9 cellular contexts compared by ENCODE assay signal in genomic region chr7:127383123-127383835, GRCh38. TPM values are rescaled to one million over a fixed set of nuclear protein-coding genes. Genes with fewer than 3 reads are reported as not detected.
DNase-seq lines count a peak whose midpoint lies in the region; ATAC-seq, FAIRE-seq and TF ChIP-seq lines count a peak whose summit lies in the region.
"Had no signal": no experiment of that assay in that cellular context is flagged by ENCODE, and none has a peak within 500 bp of the region (broad histone marks: within the 10 kb centered on the region; RNA-seq: fewer than 3 reads in every experiment).

No MANE protein-coding gene starts in this region.

- H3K4me2 ChIP-seq in PC-3 (ENCODE audit: low read length) (no peak overlapping the region), endothelial cell of umbilical vein (ENCODE audit: insufficient read depth, low read length) (no peak overlapping the region)

- H3K4me3 ChIP-seq in PC-3 (ENCODE audit: low read length) (no peak overlapping the region), endothelial cell of umbilical vein (replicated peaks in 1 of 3; ENCODE audit: insufficient read depth in 1 of 3, low read depth in 1 of 3, low read length in 3 of 3) (no peak overlapping the region), psoas muscle (no peak overlapping the region)

- H3K27me3 ChIP-seq in PC-3 (ENCODE audit: low read length) (no peaks in the 10 kb centered on the region), endothelial cell of umbilical vein (ENCODE audit: control insufficient read depth in 2 of 2, insufficient read depth in 2 of 2, low read length in 2 of 2) (no peaks in the 10 kb centered on the region), psoas muscle (ENCODE audit: insufficient read depth in 3 of 3, low read length in 2 of 3) (no peaks in the 10 kb centered on the region)

- H3K36me3 ChIP-seq in PC-3 (ENCODE audit: low read depth, low read length) = peaks cover 25% of the 10 kb centered on the region
- peaks cover 4 to 5% of the 10 kb centered on the region in 2 experiments for H3K36me3 ChIP-seq in endothelial cell of umbilical vein (ENCODE audit: control insufficient read depth in 2 of 2, extremely low read depth in 1 of 2, insufficient read depth in 2 of 2, low read length in 2 of 2)
- peaks cover 2 to 37% of the 10 kb centered on the region in 2 donors for H3K36me3 ChIP-seq in psoas muscle (ENCODE audit: insufficient read depth in 1 of 2, low read depth in 1 of 2)

- H3F3A ChIP-seq in PC-3 (ENCODE audit: low read length, unreplicated experiment) = no peaks in the 10 kb centered on the region

- H3K4me1 ChIP-seq in PC-3 (ENCODE audit: insufficient read depth, low read length) = no peaks in the 10 kb centered on the region
- H3K4me1 ChIP-seq in endothelial cell of umbilical vein (ENCODE audit: control insufficient read depth, extremely low read depth, insufficient read depth, low read length) = peaks cover 2% of the 10 kb centered on the region
- H3K4me1 ChIP-seq in psoas muscle = peaks cover 19% of the 10 kb centered on the region

- no peaks in the 10 kb centered on the region for H3K9me1 ChIP-seq in endothelial cell of umbilical vein (replicated peaks; ENCODE audit: control insufficient read depth, extremely low read depth, insufficient read depth, low read length)

- H3K9me2 ChIP-seq in PC-3 (replicated peaks; ENCODE audit: low read length) = no peaks in the 10 kb centered on the region

- BruUV-seq in PC-3 (replicated peaks; lab: Mats Ljungman, UMichigan) (no TSS peak), endothelial cell of umbilical vein (replicated peaks; lab: Mats Ljungman, UMichigan) (no TSS peak)

- dilution Hi-C loops in endothelial cell of umbilical vein (cut with MboI; ENCODE audit: extremely low pct_ligation_motif_present, low sequenced_read_pairs) = no loop called here

- 30 to 49% (median 36%) methylated on average over 1 of the region's 1 CpG for WGBS in psoas muscle, 3 donors

- H3K9ac ChIP-seq in PC-3 (ENCODE audit: low read length) = no peak overlapping the region
- H3K9ac ChIP-seq in endothelial cell of umbilical vein (replicated peaks; ENCODE audit: extremely low read depth, insufficient read depth, low read length) = no peak overlapping the region

- H3K27ac ChIP-seq in PC-3 (ENCODE audit: low read length) (no peak overlapping the region), endothelial cell of umbilical vein (ENCODE audit: insufficient read depth, low read depth, low read length) (no peak overlapping the region), psoas muscle (no peak overlapping the region)

- DNase-seq in H54 (ENCODE audit: insufficient read length, low spot score) (no peak), PC-3 (peak; percentile 16), endothelial cell of umbilical vein (ENCODE audit: low read depth, low spot score) (peak; percentile 9), psoas muscle (no peak), HEK293T (ENCODE audit: extremely low spot score) (no peak), ureter (ENCODE audit: low spot score) (no peak)
- DNase-seq: cerebellar nuclear complex, NCI-H1436 treated with DMSO at 0.1 percent for 48 hours had no signal

- CTCF ChIA-PET in PC-3 (lab: Charles Lee) = no interaction called here
- CTCF ChIA-PET in endothelial cell of umbilical vein (lab: Charles Lee) = interaction anchor here (0.7 kb wide), 1 partner anchor 15 kb away, joined by 4 read pairs; no protein-coding TSS in a partner anchor
- CTCF ChIA-PET in HEK293T (lab: Yijun Ruan, JAX) = no interaction called here

- no peak for TF ChIP-seq CTCF in PC-3 (conservative IDR thresholded peaks at IDR 0.05; ENCODE audit: low read depth, low read length)
- TF ChIP-seq CTCF in endothelial cell of umbilical vein (IDR thresholded peaks at IDR 0.05; ENCODE audit: extremely low read depth in 1 of 2, insufficient read depth in 1 of 2, low read depth in 1 of 2, low read length in 2 of 2) = no peak
- no peak for TF ChIP-seq CTCF in psoas muscle (IDR thresholded peaks at IDR 0.05)

- intact Hi-C loops in PC-3 (cut with micrococcal nuclease) (no loop called here), endothelial cell of umbilical vein (cut with micrococcal nuclease) (no loop called here), psoas muscle (cut with DNase I) (no loop called here)

- H3K9me3 ChIP-seq in PC-3 (ENCODE audit: low read length) = no peaks in the 10 kb centered on the region
- no peaks in the 10 kb centered on the region for H3K9me3 ChIP-seq in endothelial cell of umbilical vein (replicated peaks; ENCODE audit: control insufficient read depth, insufficient read depth, low read length)
- no peaks in the 10 kb centered on the region for H3K9me3 ChIP-seq in psoas muscle

- POLR2A ChIA-PET in PC-3 (lab: Charles Lee; ENCODE audit: unreplicated experiment) = interaction anchor here (0.5 kb wide), 1 partner anchor 45 kb away, joined by 3 read pairs; no protein-coding TSS in a partner anchor
- POLR2A ChIA-PET in endothelial cell of umbilical vein (lab: Charles Lee) = interaction anchor here (0.7 kb wide), 1 partner anchor 9 kb away, joined by 3 read pairs; no protein-coding TSS in a partner anchor
- POLR2A ChIA-PET in HEK293T (lab: Yijun Ruan, JAX) = interaction anchor here (1.0 to 1.8 kb wide), 2 partner anchors 9 to 10 kb away, joined by 6 read pairs; partner anchors contain the start of gene ZNF800

- H4K20me1 ChIP-seq in PC-3 (ENCODE audit: low read length) = peaks cover 10% of the 10 kb centered on the region; the same call in 1 of the 2 replicates
- peaks cover 2% of the 10 kb centered on the region for H4K20me1 ChIP-seq in endothelial cell of umbilical vein (replicated peaks; ENCODE audit: control insufficient read depth, extremely low read depth, insufficient read depth, low read length)

- no peak for TF ChIP-seq POLR2A in H54 (IDR thresholded peaks at IDR 0.05; ENCODE audit: low read depth, low read length)
- no peak for TF ChIP-seq POLR2A in endothelial cell of umbilical vein (IDR thresholded peaks at IDR 0.05; ENCODE audit: low read depth, low read length)

- ATAC-seq in PC-3 = peak; percentile 49
- peak; percentile 55 to 75 (median 68) for ATAC-seq in psoas muscle
- no peak for ATAC-seq in GM18858 (IDR thresholded peaks at IDR 0.05; ENCODE audit: unreplicated experiment)

- H3K79me2 ChIP-seq in PC-3 (ENCODE audit: low read length) (peaks cover 87% of the 10 kb centered on the region), endothelial cell of umbilical vein (ENCODE audit: control insufficient read depth, insufficient read depth, low read length) (peaks cover 90% of the 10 kb centered on the region)

- no peak overlapping the region for H2AFZ ChIP-seq in PC-3 (ENCODE audit: low read length)
- H2AFZ ChIP-seq in endothelial cell of umbilical vein (ENCODE audit: low read depth, low read length) = no peak overlapping the region

- FAIRE-seq in H54 (lab: Jason Lieb, UNC) (peak; percentile 96), endothelial cell of umbilical vein (lab: Jason Lieb, UNC) (peak; percentile 48)

TF ChIP-seq in endothelial cell of umbilical vein, 7 proteins besides CTCF, POLR2A, EP300 and RAD21:
- TF ChIP-seq FOS (IDR thresholded peaks at IDR 0.05; ENCODE audit: borderline replicate concordance, insufficient read depth, low read length) (peak; percentile 22), JUN (IDR thresholded peaks at IDR 0.05; ENCODE audit: borderline replicate concordance, insufficient read depth, insufficient read length, low read depth) (peak; percentile 52), POLR2AphosphoS5 (IDR thresholded peaks at IDR 0.05; ENCODE audit: insufficient read depth, low read depth, low read length) (no peak)
TF ChIP-seq in endothelial cell of umbilical vein: peak in this region for 2.

TF ChIP-seq in HEK293T, 16 proteins besides CTCF, POLR2A, EP300 and RAD21:
- TF ChIP-seq L3MBTL2 (conservative IDR thresholded peaks at IDR 0.05) (no peak), ELF4 (IDR thresholded peaks at IDR 0.05) (no peak), LEF1 (IDR thresholded peaks at IDR 0.05; ENCODE audit: borderline replicate concordance) (no peak), SP1 (IDR thresholded peaks at IDR 0.05) (no peak), CTBP1 (IDR thresholded peaks at IDR 0.05; ENCODE audit: borderline replicate concordance) (no peak), FOXA1 (IDR thresholded peaks at IDR 0.05) (no peak), SUZ12 (IDR thresholded peaks at IDR 0.05) (no peak), BHLHE40 (IDR thresholded peaks at IDR 0.05; ENCODE audit: borderline replicate concordance) (no peak), ZNF384 (IDR thresholded peaks at IDR 0.05) (no peak), FOXK2 (IDR thresholded peaks at IDR 0.05) (no peak), NFRKB (IDR thresholded peaks at IDR 0.05) (no peak), HDGF (IDR thresholded peaks at IDR 0.05; ENCODE audit: borderline replicate concordance) (no peak), ARNT (IDR thresholded peaks at IDR 0.05) (no peak), FOXM1 (IDR thresholded peaks at IDR 0.05; ENCODE audit: borderline replicate concordance) (no peak)
- TF ChIP-seq, protein P1, sequence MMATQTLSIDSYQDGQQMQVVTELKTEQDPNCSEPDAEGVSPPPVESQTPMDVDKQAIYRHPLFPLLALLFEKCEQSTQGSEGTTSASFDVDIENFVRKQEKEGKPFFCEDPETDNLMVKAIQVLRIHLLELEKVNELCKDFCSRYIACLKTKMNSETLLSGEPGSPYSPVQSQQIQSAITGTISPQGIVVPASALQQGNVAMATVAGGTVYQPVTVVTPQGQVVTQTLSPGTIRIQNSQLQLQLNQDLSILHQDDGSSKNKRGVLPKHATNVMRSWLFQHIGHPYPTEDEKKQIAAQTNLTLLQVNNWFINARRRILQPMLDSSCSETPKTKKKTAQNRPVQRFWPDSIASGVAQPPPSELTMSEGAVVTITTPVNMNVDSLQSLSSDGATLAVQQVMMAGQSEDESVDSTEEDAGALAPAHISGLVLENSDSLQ (IDR thresholded peaks at IDR 0.05) = no peak

RNA-seq across cellular contexts. Expression of gene ZNF800, which starts 9.2 kb away (rescaled TPM):
- 13.2 and 18.5 TPM in 2 replicates for total RNA-seq in PC-3 (2014; rRNA removed)
- 31.5 and 35.4 TPM in 2 replicates for total RNA-seq in endothelial cell of umbilical vein
- 10.6 and 10.9 TPM in 2 replicates for polyA plus RNA-seq in endothelial cell of umbilical vein
- 6.9 and 8.3 TPM in 2 replicates for polyA plus RNA-seq in endothelial cell of umbilical vein (2011; cell fraction: cytosol; rRNA removed)
- polyA plus RNA-seq in endothelial cell of umbilical vein (2011; cell fraction: nucleus; rRNA removed) = 36.2 and 37.7 TPM in 2 replicates
- 10.1 and 15.3 TPM in 2 replicates for polyA plus RNA-seq in endothelial cell of umbilical vein (2012)
- polyA minus RNA-seq in endothelial cell of umbilical vein = 11.3 and 20.5 TPM in 2 replicates
- 23.7 TPM for polyA minus RNA-seq in endothelial cell of umbilical vein (2011; cell fraction: cytosol; rRNA and poly(A)+ RNA removed)
- polyA minus RNA-seq in endothelial cell of umbilical vein (2011; cell fraction: nucleus; rRNA and poly(A)+ RNA removed) = 44.3 and 60.5 TPM in 2 replicates
- 10 to 100 TPM; 26.6 to 33.6 (median 28.7) TPM for total RNA-seq in psoas muscle
- 10 to 100 TPM in 1 of 3 donors, 1 to 10 TPM in 2; 4.1 to 11.8 (median 5.2) TPM for polyA plus RNA-seq in psoas muscle
- 42.1 TPM for total RNA-seq in ureter

Comparison
In these comparisons a context has a peak if more than half of its experiments do, and no peak if none do; other contexts are left out.
1. DNase-seq: peak in PC-3 (single experiment) and endothelial cell of umbilical vein (single experiment); none in H54 (single experiment), psoas muscle (0 of 2), HEK293T (single experiment) and ureter (single experiment).